Comparison of ENCODE assay signal across 23 cellular contexts in genomic region chr17:45851022-45851421, GRCh38. TPM values are rescaled to one million over a fixed set of nuclear protein-coding genes. Genes with fewer than 3 reads are reported as not detected.
A peak's percentile ranks its signal among the peaks of the same experiment; 100 is the strongest.
DNase-seq lines count a peak whose midpoint lies in the region; ATAC-seq, FAIRE-seq and TF ChIP-seq lines count a peak whose summit lies in the region.
"Had no signal": no experiment of that assay in that cellular context is flagged by ENCODE, and none has a peak within 500 bp of the region (broad histone marks: within the 10 kb centered on the region; RNA-seq: fewer than 3 reads in every experiment).

No MANE protein-coding gene starts in this region.

- ATAC-seq in HepG2 (no peak), right lobe of liver (no peak), sciatic nerve (peak; percentile 23), GM23338 (no peak)
- ATAC-seq: CD8-positive, alpha-beta T cell; GM12878 had no signal

- H3K4me1 Mint-ChIP-seq in GM23338, result no peaks in the 10 kb centered on the region
- no peaks in the 10 kb centered on the region for H3K4me1 Mint-ChIP-seq in chondrocyte (ENCODE audit: low read depth)

- TF ChIP-seq POLR2A in HepG2 (IDR thresholded peaks at IDR 0.05; ENCODE audit: insufficient read depth in 1 of 2, low read depth in 2 of 2, low read length in 2 of 2) (no peak), right lobe of liver (IDR thresholded peaks at IDR 0.05) (no peak)

- peaks cover 12 to 64% of the 10 kb centered on the region in 2 experiments; a peak in 3 of 5 replicates for H3K27me3 ChIP-seq in HepG2 (ENCODE audit: control insufficient read depth in 1 of 2, insufficient read depth in 2 of 2, low read length in 2 of 2)
- H3K27me3 ChIP-seq in right lobe of liver, result no peaks in the 10 kb centered on the region
- peaks cover 6% of the 10 kb centered on the region for H3K27me3 ChIP-seq in bronchial epithelial cell (ENCODE audit: control insufficient read depth, insufficient read depth, low read length)
- H3K27me3 ChIP-seq in small intestine (ENCODE audit: control insufficient read depth in 2 of 2, insufficient read depth in 2 of 2, low read length in 2 of 2), result no peaks in the 10 kb centered on the region
- no peaks in the 10 kb centered on the region for H3K27me3 ChIP-seq in GM23338 (ENCODE audit: insufficient read depth)

- intact Hi-C loops in HepG2 (cut with micrococcal nuclease; ENCODE audit: unreplicated experiment), result loop anchor here (5.0 kb wide), 1 partner anchor 204 kb away; no protein-coding TSS in a partner anchor
- intact Hi-C loops in right lobe of liver (cut with DNase I), result no loop called here
- intact Hi-C loops in sciatic nerve (cut with DNase I), result no loop called here

- WGBS in HepG2 (ENCODE audit: low lambda C conversion rate), result 33% methylated on average over 6 of the region's 6 CpGs
- 33% methylated on average over 2 of the region's 6 CpGs for WGBS in right lobe of liver (ENCODE audit: insufficient coverage, low coverage, low lambda C conversion rate, missing lambda C conversion rate)
- 68 to 85% (median 81%) methylated on average over 6 of the region's 6 CpGs for WGBS in small intestine, 3 donors

- H3K4me2 ChIP-seq in HepG2 (ENCODE audit: low read depth, low read length), result no peak overlapping the region
- H3K4me2 ChIP-seq in GM23338, result no peak overlapping the region

- no peak overlapping the region for H3K27ac Mint-ChIP-seq in GM23338
- H3K27ac Mint-ChIP-seq in chondrocyte (ENCODE audit: unreplicated experiment), result no peak overlapping the region
- H3K27ac Mint-ChIP-seq: CD8-positive, alpha-beta T cell had no signal

- no peak overlapping the region for H3K27ac ChIP-seq in HepG2 (ENCODE audit: extremely low read length, insufficient read depth, low read length)
- no peak overlapping the region for H3K27ac ChIP-seq in right lobe of liver
- H3K27ac ChIP-seq in small intestine (ENCODE audit: low read depth in 1 of 2, low read length in 1 of 2), result no peak overlapping the region
- no peak overlapping the region for H3K27ac ChIP-seq in GM23338 (ENCODE audit: low read depth)
- H3K27ac ChIP-seq: BLaER1 treated with 17β-estradiol and CSF1 and Interleukin-3, amounts not matched to agents 10 nM and 100 nM had no signal

- POLR2A ChIA-PET in HepG2 (lab: Yijun Ruan, JAX), result no interaction called here

- H3K36me3 ChIP-seq in HepG2 (replicated peaks in 1 of 2; ENCODE audit: control insufficient read depth in 1 of 2, insufficient read depth in 2 of 2, low read length in 2 of 2), result no peaks in the 10 kb centered on the region
- no peaks in the 10 kb centered on the region for H3K36me3 ChIP-seq in right lobe of liver
- no peaks in the 10 kb centered on the region for H3K36me3 ChIP-seq in bronchial epithelial cell (ENCODE audit: control insufficient read depth, insufficient read depth, low read length)
- H3K36me3 ChIP-seq in small intestine (ENCODE audit: control insufficient read depth in 2 of 2, insufficient read depth in 2 of 2, low read length in 2 of 2), result no peaks in the 10 kb centered on the region
- no peaks in the 10 kb centered on the region for H3K36me3 ChIP-seq in GM23338 (ENCODE audit: insufficient read depth)
- H3K36me3 ChIP-seq: BLaER1 treated with 17β-estradiol and CSF1 and Interleukin-3, amounts not matched to agents 10 nM and 100 nM; HAP-1 had no signal

- H3K9me3 ChIP-seq in HepG2 (ENCODE audit: low read length) (no peaks in the 10 kb centered on the region), right lobe of liver (no peaks in the 10 kb centered on the region), small intestine (ENCODE audit: control insufficient read depth, low read depth) (no peaks in the 10 kb centered on the region)
- H3K9me3 ChIP-seq: BLaER1 treated with 17β-estradiol and CSF1 and Interleukin-3, amounts not matched to agents 10 nM and 100 nM; HAP-1 had no signal

- peaks cover 21% of the 10 kb centered on the region for H3K27me3 Mint-ChIP-seq in GM23338 (ENCODE audit: insufficient read depth, low read depth, poor library complexity)
- peaks cover 22% of the 10 kb centered on the region for H3K27me3 Mint-ChIP-seq in chondrocyte (ENCODE audit: low read depth)

- in situ Hi-C loops in HepG2 (cut with HindIII; ENCODE audit: extremely low pct_ligation_motif_present, low pct_unique_long_range_greater_than_20kb), result no loop called here

- TF ChIP-seq EP300 in HepG2 (IDR thresholded peaks at IDR 0.05; ENCODE audit: low read depth in 2 of 2, low read length in 2 of 2) (no peak), HepG2 (CRISPR knock-in tag; IDR thresholded peaks at IDR 0.05; ENCODE audit: borderline replicate concordance) (no peak)

- no peak overlapping the region for H3K4me3 Mint-ChIP-seq in GM23338
- H3K4me3 Mint-ChIP-seq in chondrocyte (ENCODE audit: unreplicated experiment), result no peak overlapping the region
- H3K4me3 Mint-ChIP-seq: CD8-positive, alpha-beta T cell had no signal

- H3K4me1 ChIP-seq in HepG2 (ENCODE audit: insufficient read depth, low read length) (no peaks in the 10 kb centered on the region), right lobe of liver (no peaks in the 10 kb centered on the region), small intestine (ENCODE audit: control insufficient read depth in 2 of 2, insufficient read depth in 1 of 2, low read depth in 1 of 2, low read length in 1 of 2) (no peaks in the 10 kb centered on the region), GM23338 (ENCODE audit: insufficient read depth) (no peaks in the 10 kb centered on the region)
- H3K4me1 ChIP-seq: HAP-1 had no signal

- no peak for TF ChIP-seq RAD21 in HepG2 (CRISPR knock-in tag; IDR thresholded peaks at IDR 0.05)

- H3K9ac ChIP-seq in HepG2 (ENCODE audit: insufficient read depth, low read depth, low read length), result no peak overlapping the region
- H3K9ac ChIP-seq: BLaER1 treated with 17β-estradiol and CSF1 and Interleukin-3, amounts not matched to agents 10 nM and 100 nM had no signal

- FAIRE-seq in HepG2 (lab: Jason Lieb, UNC) (no peak), bronchial epithelial cell (lab: Jason Lieb, UNC) (peak; percentile 75), small intestine (lab: Jason Lieb, UNC) (no peak)
- FAIRE-seq: GM12878 had no signal

- no TSS peak for BruUV-seq in HepG2 (replicated peaks; lab: Mats Ljungman, UMichigan)

- CTCF ChIA-PET in HepG2 (lab: Yijun Ruan, JAX; ENCODE audit: low intra/inter-chr PET ratio, low total read pairs), result no interaction called here

- 0 out of 3 replicates have a peak, but pooled peaks cover 5% of the 10 kb centered on the region for H3K9me3 Mint-ChIP-seq in GM23338
- no peaks in the 10 kb centered on the region for H3K9me3 Mint-ChIP-seq in chondrocyte (ENCODE audit: low read depth)
- H3K9me3 Mint-ChIP-seq: CD8-positive, alpha-beta T cell had no signal

- H3F3A ChIP-seq in GM23338 (replicated peaks; ENCODE audit: low read depth), result no peaks in the 10 kb centered on the region

- no peaks in the 10 kb centered on the region for H4K20me1 ChIP-seq in HepG2 (ENCODE audit: insufficient read depth, low read length)
- no peaks in the 10 kb centered on the region for H4K20me1 ChIP-seq in GM23338 (replicated peaks; ENCODE audit: insufficient read depth)

- H3K4me3 ChIP-seq in HepG2 (replicated peaks in 1 of 3; ENCODE audit: insufficient read depth in 1 of 3, low read depth in 2 of 3, low read length in 3 of 3) (no peak overlapping the region), right lobe of liver (no peak overlapping the region), bronchial epithelial cell (ENCODE audit: low read depth, low read length) (no peak overlapping the region), small intestine (ENCODE audit: low read depth in 1 of 2, low read length in 2 of 2) (no peak overlapping the region), GM23338 (no peak overlapping the region)
- H3K4me3 ChIP-seq: BLaER1 treated with 17β-estradiol and CSF1 and Interleukin-3, amounts not matched to agents 10 nM and 100 nM; GM12878; HAP-1 had no signal

- H3K36me3 Mint-ChIP-seq in GM23338 (ENCODE audit: low read depth) (no peaks in the 10 kb centered on the region), chondrocyte (ENCODE audit: low read depth) (no peaks in the 10 kb centered on the region)
- H3K36me3 Mint-ChIP-seq: CD8-positive, alpha-beta T cell had no signal

- TF ChIP-seq CTCF in HepG2 (CRISPR knock-in tag; IDR thresholded peaks at IDR 0.05) (no peak), right lobe of liver (IDR thresholded peaks at IDR 0.05) (no peak), bronchial epithelial cell (IDR thresholded peaks at IDR 0.05; ENCODE audit: insufficient read depth, low read length, severe bottlenecking) (no peak), GM23338 (conservative IDR thresholded peaks at IDR 0.05; ENCODE audit: low read depth in 2 of 2) (no peak), chondrocyte (IDR thresholded peaks at IDR 0.05) (no peak)

- H3K9me2 ChIP-seq in GM23338 (ENCODE audit: insufficient read depth), result no peaks in the 10 kb centered on the region

- DNase-seq in HepG2 (ENCODE audit: low spot score) (no peak), right lobe of liver (no peak), bronchial epithelial cell (ENCODE audit: low read depth) (no peak), sciatic nerve (ENCODE audit: low spot score) (no peak), small intestine (no peak), GM23338 (ENCODE audit: low spot score) (no peak), chondrocyte (ENCODE audit: low spot score) (no peak)
- DNase-seq in stimulated activated CD4-positive, alpha-beta T cell treated with anti-CD3 and anti-CD28 coated beads, Interleukin-15, amount 100 ng/mL, for 24 hours, result no peak
- DNase-seq: 8988T, Calu3, DMS 273 treated with DMSO at 0.1 percent for 48 hours, DND-41, EL, IMR-90 had no signal

- H3K79me2 ChIP-seq in HepG2 (ENCODE audit: insufficient read depth, low read length), result no peaks in the 10 kb centered on the region
- no peaks in the 10 kb centered on the region for H3K79me2 ChIP-seq in GM23338 (replicated peaks; ENCODE audit: insufficient read depth)

- H2AFZ ChIP-seq in HepG2 (ENCODE audit: low read length) (no peak overlapping the region), GM23338 (no peak overlapping the region)

RNA-seq across cellular contexts. Expression of gene SPPL2C, which starts 6.3 kb away (rescaled TPM):
- total RNA-seq in HepG2 (2016; rRNA removed; fragmentation: Illumina TruSeq; extraction: Trizol), result not detected in 2 replicates
- not detected in 2 replicates for total RNA-seq in HepG2 (2016; cell fraction: cytosol; rRNA removed; fragmentation: Illumina TruSeq; extraction: Trizol; ENCODE audit: low read depth)
- total RNA-seq in HepG2 (2016; cell fraction: insoluble cytoplasmic fraction; rRNA removed; fragmentation: Illumina TruSeq; extraction: Trizol), result not detected in 2 replicates
- not detected in 2 replicates for total RNA-seq in HepG2 (2016; cell fraction: membrane; rRNA removed; fragmentation: Illumina TruSeq; extraction: Trizol)
- not detected in 2 replicates for total RNA-seq in HepG2 (2016; cell fraction: nucleus; rRNA removed; fragmentation: Illumina TruSeq; extraction: Trizol)
- not detected in 2 replicates for polyA plus RNA-seq in HepG2 (2011; rRNA removed)
- polyA plus RNA-seq in HepG2 (2011; cell fraction: cytosol; rRNA removed), result not detected in 2 replicates
- not detected in 2 replicates for polyA plus RNA-seq in HepG2 (2011; cell fraction: nucleus; rRNA removed)
- polyA plus RNA-seq in HepG2 (2012), result not detected in 2 replicates
- not detected in 2 replicates for polyA plus RNA-seq in HepG2 (2016; cell fraction: cytosol; fragmentation: Illumina TruSeq; extraction: Trizol; ENCODE audit: low read depth)
- polyA plus RNA-seq in HepG2 (2016; cell fraction: insoluble cytoplasmic fraction; fragmentation: Illumina TruSeq; extraction: Trizol; ENCODE audit: low read depth), result not detected in 2 replicates
- polyA plus RNA-seq in HepG2 (2016; cell fraction: membrane; fragmentation: Illumina TruSeq; extraction: Trizol; ENCODE audit: low read depth), result not detected in 2 replicates
- not detected in 2 replicates for polyA plus RNA-seq in HepG2 (2016; cell fraction: nucleus; fragmentation: Illumina TruSeq; extraction: Trizol; ENCODE audit: insufficient read depth, low read depth)
- not detected in 2 replicates for polyA minus RNA-seq in HepG2 (2011; rRNA and poly(A)+ RNA removed; ENCODE audit: low replicate concordance)
- not detected in 2 replicates for polyA minus RNA-seq in HepG2 (2011; cell fraction: cytosol; rRNA and poly(A)+ RNA removed)
- not detected in 2 replicates for polyA minus RNA-seq in HepG2 (2011; cell fraction: nucleus; rRNA and poly(A)+ RNA removed)
- total RNA-seq in right lobe of liver, result not detected
- not detected in 2 replicates for total RNA-seq in bronchial epithelial cell
- not detected for total RNA-seq in sciatic nerve
- polyA plus RNA-seq in small intestine, result not detected
- total RNA-seq in GM23338 (2014; rRNA removed; shearing (Covaris generic)), result 0.14 TPM in 1 of 2 replicates, not detected in the other
- not detected in 2 replicates for polyA plus RNA-seq in GM23338 (2016; fragmentation: Nextera tagmentation; extraction: Ambion mirVana)
- total RNA-seq in chondrocyte, result not detected in 3 replicates
- total RNA-seq: A673; Calu3; CD8-positive, alpha-beta T cell; G401; GM12878; H4; HT-29; IMR-90 had no signal
- polyA plus RNA-seq: AG04450, GM12878, IMR-90 had no signal

RNA-seq across cellular contexts. Expression of gene MAPT, which starts 43.3 kb away (rescaled TPM):
- total RNA-seq in HepG2 (2016; rRNA removed; fragmentation: Illumina TruSeq; extraction: Trizol), result 2.1 and 3.6 TPM in 2 replicates
- 2.0 and 2.2 TPM in 2 replicates for total RNA-seq in HepG2 (2016; cell fraction: cytosol; rRNA removed; fragmentation: Illumina TruSeq; extraction: Trizol; ENCODE audit: low read depth)
- 1.7 and 2.4 TPM in 2 replicates for total RNA-seq in HepG2 (2016; cell fraction: insoluble cytoplasmic fraction; rRNA removed; fragmentation: Illumina TruSeq; extraction: Trizol)
- total RNA-seq in HepG2 (2016; cell fraction: membrane; rRNA removed; fragmentation: Illumina TruSeq; extraction: Trizol), result 2.1 and 2.3 TPM in 2 replicates
- total RNA-seq in HepG2 (2016; cell fraction: nucleus; rRNA removed; fragmentation: Illumina TruSeq; extraction: Trizol), result 1.8 and 2.7 TPM in 2 replicates
- 2.8 and 3.3 TPM in 2 replicates for polyA plus RNA-seq in HepG2 (2011; rRNA removed)
- 1.4 and 1.9 TPM in 2 replicates for polyA plus RNA-seq in HepG2 (2011; cell fraction: cytosol; rRNA removed)
- polyA plus RNA-seq in HepG2 (2011; cell fraction: nucleus; rRNA removed), result 3.1 and 3.6 TPM in 2 replicates
- polyA plus RNA-seq in HepG2 (2012), result 3.8 and 7.8 TPM in 2 replicates
- polyA plus RNA-seq in HepG2 (2016; cell fraction: cytosol; fragmentation: Illumina TruSeq; extraction: Trizol; ENCODE audit: low read depth), result 6.6 and 6.7 TPM in 2 replicates
- polyA plus RNA-seq in HepG2 (2016; cell fraction: insoluble cytoplasmic fraction; fragmentation: Illumina TruSeq; extraction: Trizol; ENCODE audit: low read depth), result 4.1 and 6.8 TPM in 2 replicates
- polyA plus RNA-seq in HepG2 (2016; cell fraction: membrane; fragmentation: Illumina TruSeq; extraction: Trizol; ENCODE audit: low read depth), result 4.0 and 5.5 TPM in 2 replicates
- polyA plus RNA-seq in HepG2 (2016; cell fraction: nucleus; fragmentation: Illumina TruSeq; extraction: Trizol; ENCODE audit: insufficient read depth, low read depth), result 3.8 and 5.1 TPM in 2 replicates
- polyA minus RNA-seq in HepG2 (2011; rRNA and poly(A)+ RNA removed; ENCODE audit: low replicate concordance), result 2.0 and 2.7 TPM in 2 replicates
- 0.97 and 2.1 TPM in 2 replicates for polyA minus RNA-seq in HepG2 (2011; cell fraction: cytosol; rRNA and poly(A)+ RNA removed)
- polyA minus RNA-seq in HepG2 (2011; cell fraction: nucleus; rRNA and poly(A)+ RNA removed), result 1.4 and 1.7 TPM in 2 replicates
- 1 to 10 TPM in 2 of 6 experiments, under 1 TPM in 4; 0.39 to 4.9 (median 0.59) TPM for total RNA-seq in right lobe of liver
- 0.13 and 0.26 TPM in 2 replicates for total RNA-seq in bronchial epithelial cell
- 4.8 TPM for total RNA-seq in sciatic nerve
- polyA plus RNA-seq in small intestine, result 1 to 10 TPM in 1 of 3 donors, under 1 TPM in 1, not detected in 1; 0.54 to 6.0 TPM
- total RNA-seq in GM23338 (2014; rRNA removed; shearing (Covaris generic)), result 1.1 and 1.7 TPM in 2 replicates
- 2.1 and 2.8 TPM in 2 replicates for polyA plus RNA-seq in GM23338 (2016; fragmentation: Nextera tagmentation; extraction: Ambion mirVana)
- total RNA-seq in chondrocyte, result 2.9 to 6.1 TPM (median 4.5 TPM) in 3 replicates
